In the genomic region with DNA sequence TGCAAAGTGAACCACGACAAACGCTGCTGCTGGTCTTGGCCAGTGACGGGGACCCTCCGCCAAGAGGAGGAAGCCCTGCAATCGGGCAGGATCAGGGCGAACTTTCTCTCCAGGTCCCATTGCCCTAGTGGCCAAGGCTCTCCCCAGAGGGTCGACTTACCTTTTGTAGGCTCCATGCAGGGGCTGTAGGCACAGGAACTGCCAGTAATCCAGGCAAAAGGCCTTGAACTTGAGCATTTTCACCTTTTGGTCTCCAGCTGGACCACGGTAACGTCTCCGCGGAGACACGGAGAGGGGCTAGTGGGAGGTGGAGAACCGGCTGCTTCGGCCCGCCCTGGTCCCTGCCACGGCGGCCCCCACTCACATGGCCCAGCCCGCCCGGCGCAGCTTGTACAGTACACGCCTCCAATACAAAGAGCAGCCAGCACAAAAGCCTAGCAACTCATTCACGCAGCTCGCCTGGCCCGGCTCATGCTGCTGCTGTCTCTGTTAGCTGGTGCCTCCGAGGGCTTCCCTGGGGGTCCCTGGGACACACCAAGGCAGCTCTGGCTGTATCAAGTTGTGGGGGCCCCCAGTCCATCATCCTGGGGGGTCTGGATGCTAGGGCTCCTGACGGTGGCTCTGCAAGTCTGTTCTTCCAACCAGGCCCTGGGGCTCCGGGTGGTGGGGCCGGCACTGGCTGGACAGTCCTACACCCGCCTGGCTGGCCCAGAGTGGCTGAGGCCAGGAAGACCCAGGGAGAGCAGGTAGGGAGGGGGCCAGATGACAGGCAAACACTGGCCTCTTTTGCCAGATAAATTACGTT, we compare ENCODE assay signal across 27 cellular contexts. TPM values are rescaled to one million over a fixed set of nuclear protein-coding genes. Genes with fewer than 3 reads are reported as not detected.
A peak's percentile ranks its signal among the peaks of the same experiment; 100 is the strongest.
DNase-seq lines count a peak whose midpoint lies in the region; ATAC-seq, FAIRE-seq and TF ChIP-seq lines count a peak whose summit lies in the region.
"Had no signal": no experiment of that assay in that cellular context is flagged by ENCODE, and none has a peak within 500 bp of the region (broad histone marks: within the 10 kb centered on the region; RNA-seq: fewer than 3 reads in every experiment).

No MANE protein-coding gene starts in this region.

- no peak for DNase-seq in IMR-90
- DNase-seq in K562 (ENCODE audit: extremely low read depth in 1 of 4, low spot score in 3 of 4) = no peak
- DNase-seq in lower lobe of right lung = peak; percentile 41
- peak; percentile 88 for DNase-seq in retina
- DNase-seq in left lobe of liver (ENCODE audit: low spot score) = no peak
- no peak for DNase-seq in Kasumi-1 (lab: John Stamatoyannopoulos, UW)
- no peak for DNase-seq in activated T-helper 2 cell treated with anti-CD3 and anti-CD28 coated beads, Interferon-gamma antibody, Interleukin-2, Interleukin-4, amounts not matched to agents 10 μg/mL and 5 μg/mL and 100 μg/mL, durations not matched to agents 14 hours and 24 hours and 36 hours (ENCODE audit: low spot score)
- DNase-seq: activated naive CD4-positive, alpha-beta T cell treated with anti-CD3 and anti-CD28 coated beads, Interleukin-2, amount 50 U/mL, for 16 hours; activated T-cell treated with anti-CD3 and anti-CD28 coated beads, Interleukin-2, amount 50 U/mL, for 48 hours; effector CD4-positive, alpha-beta T cell; foreskin keratinocyte; mammary epithelial cell; NCI-H1092 treated with DMSO at 0.1 percent for 48 hours; NCI-H2029 treated with DMSO at 0.1 percent for 48 hours; NCI-H226; NCI-H774; PC-3; SHP77 treated with DMSO at 0.1 percent for 48 hours; stimulated activated CD4-positive, alpha-beta T cell treated with anti-CD3 and anti-CD28 coated beads, Interleukin-1b, Interleukin-23, amount 100 ng/mL, for 48 hours; T-helper 1 cell had no signal

- H2AFZ ChIP-seq in IMR-90 (replicated peaks; ENCODE audit: low read length, poor library complexity) (peak overlapping the region; percentile 15), K562 (ENCODE audit: low read depth, low read length) (no peak overlapping the region)
- H2AFZ ChIP-seq: hepatocyte had no signal

- in situ Hi-C loops in IMR-90 (cut with MboI; ENCODE audit: low sequenced_read_pairs) (no loop called here), K562 (cut with MboI) (no loop called here)

- no peaks in the 10 kb centered on the region for H3K36me3 Mint-ChIP-seq in activated T-helper 2 cell treated with anti-CD3 and anti-CD28 coated beads, Interferon-gamma antibody, Interleukin-2, Interleukin-4, amounts not matched to agents 10 μg/mL and 5 μg/mL and 100 μg/mL, durations not matched to agents 14 hours and 24 hours and 36 hours (ENCODE audit: low read depth)

- no peak overlapping the region for H3K4ac ChIP-seq in IMR-90 (ENCODE audit: low read depth, low read length)

- no peak overlapping the region for H3K27ac Mint-ChIP-seq in activated T-helper 2 cell treated with anti-CD3 and anti-CD28 coated beads, Interferon-gamma antibody, Interleukin-2, Interleukin-4, amounts not matched to agents 10 μg/mL and 5 μg/mL and 100 μg/mL, durations not matched to agents 14 hours and 24 hours and 36 hours
- H3K27ac Mint-ChIP-seq: progenitor cell of endocrine pancreas had no signal

- H3K56ac ChIP-seq in IMR-90 (ENCODE audit: extremely low read depth, insufficient read depth, low read length) = no peak overlapping the region

- no peak overlapping the region for H3K14ac ChIP-seq in IMR-90 (replicated peaks; ENCODE audit: low read depth, low read length)

- H3K18ac ChIP-seq in IMR-90 (ENCODE audit: low read depth, low read length) = no peak overlapping the region

- H3K4me2 ChIP-seq in IMR-90 (ENCODE audit: low read depth, low read length) (no peak overlapping the region), K562 (ENCODE audit: insufficient read depth, low read length) (no peak overlapping the region)
- H3K4me2 ChIP-seq: hepatocyte had no signal

- H2BK15ac ChIP-seq in IMR-90 (ENCODE audit: low read depth, low read length) = no peak overlapping the region

- TF ChIP-seq CTCF in IMR-90 (conservative IDR thresholded peaks at IDR 0.05; ENCODE audit: low read depth, low read length) (no peak), K562 (IDR thresholded peaks at IDR 0.05 in 2 of 3, conservative IDR thresholded peaks at IDR 0.05 in 1 of 3; ENCODE audit: insufficient read depth in 2 of 3, low read depth in 1 of 3, low read length in 3 of 3) (no peak), lower lobe of right lung (IDR thresholded peaks at IDR 0.05) (no peak)

- H3K9ac ChIP-seq in IMR-90 (ENCODE audit: low read depth, low read length) (no peak overlapping the region), K562 (ENCODE audit: insufficient read depth in 1 of 2, low read depth in 2 of 2, low read length in 2 of 2) (peak overlapping the region in 1 of 2 experiments; percentile 47; a peak in 2 of 4 replicates)

- H3K9me1 ChIP-seq in IMR-90 (ENCODE audit: insufficient read depth, low read length) = no peaks in the 10 kb centered on the region
- H3K9me1 ChIP-seq in K562 (ENCODE audit: control insufficient read depth, insufficient read depth, low read length) = no peaks in the 10 kb centered on the region

- peaks cover 60% of the 10 kb centered on the region for H3K27me3 ChIP-seq in IMR-90 (ENCODE audit: control insufficient read depth, insufficient read depth, low read length)
- peaks cover 64 to 83% of the 10 kb centered on the region in 2 experiments for H3K27me3 ChIP-seq in K562 (ENCODE audit: control insufficient read depth in 2 of 2, insufficient read depth in 2 of 2, low read length in 2 of 2)
- no peaks in the 10 kb centered on the region for H3K27me3 ChIP-seq in lower lobe of right lung (ENCODE audit: low read depth)
- H3K27me3 ChIP-seq: hepatocyte had no signal

- no peak for FAIRE-seq in K562 (lab: Jason Lieb, UNC)
- FAIRE-seq: GM12892, islet of Langerhans had no signal

- WGBS in IMR-90 (ENCODE audit: extremely low coverage in 2 of 2, insufficient read length in 1 of 2), 2 experiments = 66% methylated on average over 14 of the region's 30 CpGs; no CpG with 5 or more reads in 1 of the 2 experiments
- 30% methylated on average over 30 of the region's 30 CpGs for WGBS in K562 (ENCODE audit: insufficient coverage, low coverage, missing lambda C conversion rate)

- BruUV-seq in IMR-90 (replicated peaks; lab: Mats Ljungman, UMichigan) (no TSS peak), K562 (replicated peaks; lab: Mats Ljungman, UMichigan) (no TSS peak)

- no peak overlapping the region for H2BK120ac ChIP-seq in IMR-90 (ENCODE audit: low read depth, low read length)

- H4K5ac ChIP-seq in IMR-90 (ENCODE audit: low read depth, low read length) = no peak overlapping the region

- POLR2A ChIA-PET in IMR-90 (lab: Charles Lee; ENCODE audit: unreplicated experiment) = no interaction called here
- POLR2A ChIA-PET in K562 (lab: Yijun Ruan, JAX) = interaction anchor here (0.5 kb wide), 1 partner anchor 168 kb away, joined by 3 read pairs; no protein-coding TSS in a partner anchor

- no peak for ATAC-seq in IMR-90 (ENCODE audit: low read depth)
- ATAC-seq in K562 = peak; percentile 6
- ATAC-seq in lower lobe of right lung = no peak
- no peak for ATAC-seq in left lobe of liver
- ATAC-seq: foreskin keratinocyte; PC-3; stimulated activated effector memory CD8-positive, alpha-beta T cell treated with anti-CD3 and anti-CD28 coated beads, Interleukin-12 subunit alpha, Interleukin-12 subunit beta, amount 100 ng/mL, for 72 hours had no signal

- no peaks in the 10 kb centered on the region for H3K79me2 ChIP-seq in K562 (ENCODE audit: control insufficient read depth, insufficient read depth, low read length)
- H3K79me2 ChIP-seq: hepatocyte had no signal

- H3K27ac ChIP-seq in IMR-90 (ENCODE audit: insufficient read depth, low read length) (no peak overlapping the region), K562 (ENCODE audit: extremely low read depth, low read depth, low read length) (no peak overlapping the region), lower lobe of right lung (no peak overlapping the region)
- H3K27ac ChIP-seq: foreskin keratinocyte, hepatocyte, skin epidermis, thoracic aorta had no signal

- intact Hi-C loops in IMR-90 (cut with micrococcal nuclease) = no loop called here
- intact Hi-C loops in K562 (cut with micrococcal nuclease) = no loop called here
- intact Hi-C loops in lower lobe of right lung (cut with DNase I) = no loop called here
- intact Hi-C loops in activated T-helper 2 cell treated with anti-CD3 and anti-CD28 coated beads, Interferon-gamma antibody, Interleukin-2, Interleukin-4, amounts not matched to agents 10 μg/mL and 5 μg/mL and 100 μg/mL, durations not matched to agents 14 hours and 24 hours and 36 hours (cut with micrococcal nuclease) = no loop called here

- H2BK20ac ChIP-seq in IMR-90 (ENCODE audit: low read depth, low read length) = no peak overlapping the region

- H4K91ac ChIP-seq in IMR-90 (ENCODE audit: insufficient read depth, low read depth, low read length) = no peak overlapping the region

- H3K23ac ChIP-seq in IMR-90 (ENCODE audit: low read depth, low read length) = no peak overlapping the region

- H2BK5ac ChIP-seq in IMR-90 (ENCODE audit: low read depth, low read length, poor library complexity, severe bottlenecking) = no peak overlapping the region

- H3K9me3 Mint-ChIP-seq in activated T-helper 2 cell treated with anti-CD3 and anti-CD28 coated beads, Interferon-gamma antibody, Interleukin-2, Interleukin-4, amounts not matched to agents 10 μg/mL and 5 μg/mL and 100 μg/mL, durations not matched to agents 14 hours and 24 hours and 36 hours = no peaks in the 10 kb centered on the region
- H3K9me3 Mint-ChIP-seq: stimulated activated effector memory CD8-positive, alpha-beta T cell treated with anti-CD3 and anti-CD28 coated beads, Interleukin-12 subunit alpha, Interleukin-12 subunit beta, amount 100 ng/mL, for 72 hours had no signal

- peaks cover 5% of the 10 kb centered on the region for H3K27me3 Mint-ChIP-seq in activated T-helper 2 cell treated with anti-CD3 and anti-CD28 coated beads, Interferon-gamma antibody, Interleukin-2, Interleukin-4, amounts not matched to agents 10 μg/mL and 5 μg/mL and 100 μg/mL, durations not matched to agents 14 hours and 24 hours and 36 hours (ENCODE audit: low read depth)

- H3K9me3 ChIP-seq in IMR-90 (ENCODE audit: control insufficient read depth, insufficient read depth, low read length) (no peaks in the 10 kb centered on the region), K562 (replicated peaks; ENCODE audit: control insufficient read depth, insufficient read depth, low read depth, low read length) (no peaks in the 10 kb centered on the region), lower lobe of right lung (no peaks in the 10 kb centered on the region)
- H3K9me3 ChIP-seq: thoracic aorta had no signal

- TF ChIP-seq EP300 in K562 (IDR thresholded peaks at IDR 0.05; ENCODE audit: low read length) = no peak

- H2AK5ac ChIP-seq in IMR-90 (ENCODE audit: low read depth, low read length) = no peak overlapping the region

- no peak overlapping the region for H4K8ac ChIP-seq in IMR-90 (ENCODE audit: low read depth in 2 of 2, low read length in 2 of 2)

- H3K4me3 ChIP-seq in IMR-90 (ENCODE audit: insufficient read depth, low read depth, low read length) = no peak overlapping the region
- H3K4me3 ChIP-seq in K562 = no peak overlapping the region
- no peak overlapping the region for H3K4me3 ChIP-seq in lower lobe of right lung
- H3K4me3 ChIP-seq: hepatocyte, skin epidermis, thoracic aorta had no signal

- H3K36me3 ChIP-seq in IMR-90 (ENCODE audit: control insufficient read depth, insufficient read depth, low read length) = no peaks in the 10 kb centered on the region
- H3K36me3 ChIP-seq in K562 (ENCODE audit: control insufficient read depth, insufficient read depth, low read length) = no peaks in the 10 kb centered on the region
- H3K36me3 ChIP-seq in lower lobe of right lung = no peaks in the 10 kb centered on the region
- H3K36me3 ChIP-seq: thoracic aorta had no signal

- H3K4me1 ChIP-seq in IMR-90 (ENCODE audit: control insufficient read depth, insufficient read depth, low read length) (no peaks in the 10 kb centered on the region), K562 (replicated peaks in 1 of 2; ENCODE audit: control insufficient read depth in 2 of 2, insufficient read depth in 2 of 2, low read length in 2 of 2) (peaks cover 6 to 43% of the 10 kb centered on the region in 2 experiments; a peak in 4 of 5 replicates), lower lobe of right lung (no peaks in the 10 kb centered on the region)
- H3K4me1 ChIP-seq: foreskin keratinocyte had no signal

- no peak for TF ChIP-seq RAD21 in IMR-90 (IDR thresholded peaks at IDR 0.05; ENCODE audit: low read length)
- no peak for TF ChIP-seq RAD21 in K562 (CRISPR knock-in tag; conservative IDR thresholded peaks at IDR 0.05 in 1 of 2, IDR thresholded peaks at IDR 0.05 in 1 of 2)

- no peaks in the 10 kb centered on the region for H3K79me1 ChIP-seq in IMR-90 (ENCODE audit: low read depth in 1 of 2, low read length in 2 of 2)

- H2AK9ac ChIP-seq in IMR-90 (replicated peaks; ENCODE audit: low read depth, low read length, poor library complexity) = no peak overlapping the region

- CTCF ChIA-PET in IMR-90 (lab: Yijun Ruan, JAX) (no interaction called here), K562 (lab: Yijun Ruan, JAX; ENCODE audit: low intra/inter-chr PET ratio) (no interaction called here)

- TF ChIP-seq POLR2A in IMR-90 (IDR thresholded peaks at IDR 0.05; ENCODE audit: low read depth, low read length) = no peak
- TF ChIP-seq POLR2A in K562 (conservative IDR thresholded peaks at IDR 0.05) = no peak

- H3K4me1 Mint-ChIP-seq in activated T-helper 2 cell treated with anti-CD3 and anti-CD28 coated beads, Interferon-gamma antibody, Interleukin-2, Interleukin-4, amounts not matched to agents 10 μg/mL and 5 μg/mL and 100 μg/mL, durations not matched to agents 14 hours and 24 hours and 36 hours (ENCODE audit: low read depth) = peaks cover 18% of the 10 kb centered on the region

- H4K20me1 ChIP-seq in IMR-90 (ENCODE audit: insufficient read depth, low read length) (no peaks in the 10 kb centered on the region), K562 (replicated peaks; ENCODE audit: control insufficient read depth, insufficient read depth, low read length) (peaks cover 6% of the 10 kb centered on the region; the same call in 1 of the 2 replicates)

- dilution Hi-C loops in IMR-90 (cut with HindIII; ENCODE audit: low sequenced_read_pairs, unreplicated experiment) = no loop called here

- no peak overlapping the region for H3K4me3 Mint-ChIP-seq in activated T-helper 2 cell treated with anti-CD3 and anti-CD28 coated beads, Interferon-gamma antibody, Interleukin-2, Interleukin-4, amounts not matched to agents 10 μg/mL and 5 μg/mL and 100 μg/mL, durations not matched to agents 14 hours and 24 hours and 36 hours (ENCODE audit: low read depth)
- H3K4me3 Mint-ChIP-seq: stimulated activated effector memory CD8-positive, alpha-beta T cell treated with anti-CD3 and anti-CD28 coated beads, Interleukin-12 subunit alpha, Interleukin-12 subunit beta, amount 100 ng/mL, for 72 hours had no signal

RNA-seq across cellular contexts. Expression of a gene that starts 30.9 kb away (rescaled TPM):
- total RNA-seq in IMR-90 (2012; rRNA removed) (5.9 and 6.4 TPM in 2 replicates), K562 (2014; rRNA removed) (13.3 and 18.0 TPM in 2 replicates), K562 (2014; rRNA removed; fragmentation: Illumina TruSeq; extraction: Trizol) (3.8 and 4.8 TPM in 2 replicates), K562 (2015; rRNA removed; fragmentation: Illumina TruSeq; extraction: Trizol) (5.2 and 6.4 TPM in 2 replicates), K562 (2021) (37.1 and 39.0 TPM in 2 replicates), lower lobe of right lung (82.3 TPM), left lobe of liver (58.7 TPM)
- polyA plus RNA-seq in IMR-90 (2012; rRNA removed) (11.6 and 11.9 TPM in 2 replicates), K562 (2011; rRNA removed) (6.8 and 8.4 TPM in 2 replicates), K562 (2014; fragmentation: Illumina TruSeq; extraction: Trizol) (16.9 and 19.0 TPM in 2 replicates), K562 (2014; fragmentation: Nextera tagmentation; extraction: Ambion mirVana) (under 1 TPM; 0.56 to 0.79 TPM), K562 (2014; rRNA removed) (14.2 and 15.1 TPM in 2 replicates)
- 7.4 and 10.4 TPM in 2 replicates for polyA plus RNA-seq in IMR-90 (2012; cell fraction: cytosol; rRNA removed)
- 32.9 and 36.9 TPM in 2 replicates for polyA plus RNA-seq in IMR-90 (2012; cell fraction: nucleus; rRNA removed; ENCODE audit: low replicate concordance)
- total RNA-seq in K562 (2011; cell fraction: chromatin; rRNA removed; ENCODE audit: low replicate concordance) = 36.0 and 90.4 TPM in 2 replicates
- 51.7 and 55.4 TPM in 2 replicates for total RNA-seq in K562 (2011; cell fraction: nucleolus; rRNA removed)
- total RNA-seq in K562 (2011; cell fraction: nucleoplasm; rRNA removed) = 35.6 and 39.8 TPM in 2 replicates
- polyA plus RNA-seq in K562 (2011; cell fraction: cytosol; rRNA removed) = 5.8 and 6.7 TPM in 2 replicates
- 29.7 and 45.3 TPM in 2 replicates for polyA plus RNA-seq in K562 (2011; cell fraction: nucleus; rRNA removed)
- 15.4 and 16.4 TPM in 2 replicates for polyA plus RNA-seq in K562 (2012)
- polyA minus RNA-seq in K562 (2011; rRNA and poly(A)+ RNA removed) = 8.4 and 9.3 TPM in 2 replicates
- polyA minus RNA-seq in K562 (2011; cell fraction: cytosol; rRNA and poly(A)+ RNA removed) = 17.1 and 22.1 TPM in 2 replicates
- polyA minus RNA-seq in K562 (2011; cell fraction: nucleus; rRNA and poly(A)+ RNA removed) = 46.3 and 58.3 TPM in 2 replicates
- total RNA-seq in activated T-helper 2 cell treated with anti-CD3 and anti-CD28 coated beads, Interferon-gamma antibody, Interleukin-2, Interleukin-4, amounts not matched to agents 10 μg/mL and 5 μg/mL and 100 μg/mL, durations not matched to agents 14 hours and 24 hours and 36 hours = 28.1 and 31.2 TPM in 2 replicates

Comparison
In these comparisons a context has a peak if more than half of its experiments do, and no peak if none do; other contexts are left out.
1. DNase-seq: peak in lower lobe of right lung (single experiment) and retina (single experiment); none in IMR-90 (single experiment), K562 (0 of 4), left lobe of liver (single experiment), Kasumi-1 (0 of 2) and activated T-helper 2 cell treated with anti-CD3 and anti-CD28 coated beads, Interferon-gamma antibody, Interleukin-2, Interleukin-4, amounts not matched to agents 10 μg/mL and 5 μg/mL and 100 μg/mL, durations not matched to agents 14 hours and 24 hours and 36 hours (single experiment).